Comparison of ENCODE assay signal across 20 cellular contexts in genomic region chr14:68081489-68081888, GRCh38.
DNase-seq lines count a peak whose midpoint lies in the region; TF ChIP-seq lines count a peak whose summit lies in the region.
"Had no signal": no experiment of that assay in that cellular context is flagged by ENCODE, and none has a peak within 500 bp of the region (broad histone marks: within the 10 kb centered on the region; RNA-seq: fewer than 3 reads in every experiment).

No MANE protein-coding gene starts in this region.

- peaks cover 3% of the 10 kb centered on the region; the same call in 1 of the 2 replicates for H3K79me2 ChIP-seq in Loucy (ENCODE audit: insufficient read depth, low read length)

- H3K9me3 Mint-ChIP-seq in glutamatergic neuron (ENCODE audit: unreplicated experiment), result peaks cover 2% of the 10 kb centered on the region
- H3K9me3 Mint-ChIP-seq: IgD-negative memory B cell had no signal

- DNase-seq in GM12865 (ENCODE audit: low read depth) (peak; percentile 52), glutamatergic neuron (peak; percentile 13), uterus (no peak), NCI-H226 (no peak), erythroblast (lab: John Stamatoyannopoulos, UW) (no peak), substantia nigra (lab: John Stamatoyannopoulos, UW) (no peak)
- DNase-seq: Karpas-422; MG63; NCI-H1105; NCI-H2081; NCI-H2171 treated with DMSO at 0.1 percent for 48 hours; NCI-H446 treated with DMSO at 0.1 percent for 48 hours; NCI-H748 treated with DMSO at 0.1 percent for 48 hours; NK-92 treated with Interleukin-12 subunit alpha and Interleukin-12 subunit beta, amount 100 ng/mL, for 24 hours; Right ventricle myocardium superior; SW 1271 had no signal

- H3K4me2 ChIP-seq in Loucy (ENCODE audit: low read depth, low read length, poor library complexity, severe bottlenecking), result peak overlapping the region; percentile 33

- H3K27ac ChIP-seq in uterus (peak overlapping the region; percentile 5 to 79), substantia nigra (ENCODE audit: low read depth, low read length, poor library complexity, severe bottlenecking) (no peak overlapping the region)
- H3K27ac ChIP-seq: C4-2B had no signal

- H3K36me3 Mint-ChIP-seq in glutamatergic neuron (ENCODE audit: unreplicated experiment), result no peaks in the 10 kb centered on the region

- no peak for TF ChIP-seq POLR2A in uterus (IDR thresholded peaks at IDR 0.05)
- TF ChIP-seq POLR2A in erythroblast (IDR thresholded peaks at IDR 0.05; ENCODE audit: low read length), result no peak

- peaks cover 3% of the 10 kb centered on the region for H3K4me1 Mint-ChIP-seq in glutamatergic neuron (ENCODE audit: low read depth, unreplicated experiment)

- no peaks in the 10 kb centered on the region for H3K9me2 ChIP-seq in Loucy (replicated peaks; ENCODE audit: low read depth, low read length)

- no peak overlapping the region for H3K4me3 Mint-ChIP-seq in glutamatergic neuron (ENCODE audit: unreplicated experiment)

- H3K27me3 Mint-ChIP-seq in glutamatergic neuron (ENCODE audit: unreplicated experiment), result no peaks in the 10 kb centered on the region
- H3K27me3 Mint-ChIP-seq: IgD-negative memory B cell had no signal

- H3K9ac ChIP-seq in Loucy (ENCODE audit: low read depth, low read length, poor library complexity, severe bottlenecking), result no peak overlapping the region

- H3K9me3 ChIP-seq in Loucy (ENCODE audit: insufficient read depth, low read depth, low read length) (no peaks in the 10 kb centered on the region), uterus (no peaks in the 10 kb centered on the region)
- H3K9me3 ChIP-seq: HAP-1, MG63 had no signal

- H3K27me3 ChIP-seq in Loucy (ENCODE audit: insufficient read depth, low read length, poor library complexity, severe bottlenecking), result no peaks in the 10 kb centered on the region
- no peaks in the 10 kb centered on the region for H3K27me3 ChIP-seq in uterus
- H3K27me3 ChIP-seq: MG63 had no signal

- no peaks in the 10 kb centered on the region for H3K36me3 ChIP-seq in Loucy (ENCODE audit: insufficient read depth, low read length)
- no peaks in the 10 kb centered on the region for H3K36me3 ChIP-seq in uterus
- H3K36me3 ChIP-seq: HAP-1, MG63 had no signal

- H3K4me1 ChIP-seq in Loucy (ENCODE audit: insufficient read depth, low read length, poor library complexity, severe bottlenecking) (peaks cover 30% of the 10 kb centered on the region), uterus (no peaks in the 10 kb centered on the region)

- H3F3A ChIP-seq in Loucy (ENCODE audit: low read depth), result no peaks in the 10 kb centered on the region

- no peak for TF ChIP-seq CTCF in GM12865 (IDR thresholded peaks at IDR 0.05; ENCODE audit: insufficient read depth, low read depth, low read length, missing control alignments)
- no peak for TF ChIP-seq CTCF in Loucy (conservative IDR thresholded peaks at IDR 0.05; ENCODE audit: low read length)
- TF ChIP-seq CTCF in glutamatergic neuron (IDR thresholded peaks at IDR 0.05; ENCODE audit: partially characterized antibody, unreplicated experiment), result no peak
- no peak for TF ChIP-seq CTCF in uterus (IDR thresholded peaks at IDR 0.05)

- no peak overlapping the region for H3K27ac Mint-ChIP-seq in glutamatergic neuron (ENCODE audit: unreplicated experiment)

- H3K4me3 ChIP-seq in GM12865 (ENCODE audit: low read depth, low read length) (no peak overlapping the region), Loucy (ENCODE audit: low read length, poor library complexity, severe bottlenecking) (no peak overlapping the region), uterus (no peak overlapping the region)
- H3K4me3 ChIP-seq: HAP-1, MG63 had no signal

- intact Hi-C loops in uterus (cut with DNase I; ENCODE audit: low total_unique reads), result no loop called here

- no peak overlapping the region for H2AFZ ChIP-seq in Loucy (ENCODE audit: low read length)

- no peaks in the 10 kb centered on the region for H4K20me1 ChIP-seq in Loucy (ENCODE audit: insufficient read depth, low read length, poor library complexity, severe bottlenecking)

Comparison
In these comparisons a context has a peak if more than half of its experiments do, and no peak if none do; other contexts are left out.
1. DNase-seq: peak in GM12865 (single experiment) and glutamatergic neuron (single experiment); none in uterus (0 of 2), NCI-H226 (single experiment), erythroblast (0 of 2) and substantia nigra (0 of 49).